19 cellular contexts compared by ENCODE assay signal in the genomic region with DNA sequence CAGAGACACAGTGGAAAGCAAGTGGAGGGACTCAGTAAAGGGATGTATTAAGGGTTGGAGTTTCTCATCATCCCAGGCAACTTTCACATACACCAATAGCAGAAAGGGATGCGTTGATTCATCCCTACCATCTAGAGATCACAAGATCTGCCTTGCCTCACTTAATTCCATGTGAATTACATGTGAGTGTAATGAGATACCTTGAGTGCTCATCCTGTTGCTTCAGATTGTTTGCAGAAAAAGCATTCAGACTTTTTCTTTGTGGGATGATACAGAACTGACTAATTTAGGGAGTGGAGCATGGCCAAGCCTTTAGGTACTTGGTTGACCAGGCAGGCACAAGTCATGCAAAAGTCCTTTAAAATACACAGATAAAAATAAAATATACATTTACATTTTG.
DNase-seq lines count a peak whose midpoint lies in the region; ATAC-seq and TF ChIP-seq lines count a peak whose summit lies in the region.
"Had no signal": no experiment of that assay in that cellular context is flagged by ENCODE, and none has a peak within 500 bp of the region (broad histone marks: within the 10 kb centered on the region; RNA-seq: fewer than 3 reads in every experiment).

No MANE protein-coding gene starts in this region.

- no peaks in the 10 kb centered on the region for H3K9me2 ChIP-seq in GM23248 (ENCODE audit: insufficient read depth)

- H3K9me3 ChIP-seq in GM23248 (ENCODE audit: low read depth): no peaks in the 10 kb centered on the region
- no peaks in the 10 kb centered on the region for H3K9me3 ChIP-seq in adipocyte (ENCODE audit: control insufficient read depth, low read length)
- H3K9me3 ChIP-seq: gastrocnemius medialis, psoas muscle, SJSA1 had no signal

- H3K4me2 ChIP-seq in GM23248 (ENCODE audit: unreplicated experiment): peak overlapping the region; percentile 50

- peaks cover 23% of the 10 kb centered on the region for H3F3A ChIP-seq in GM23248 (ENCODE audit: insufficient read depth)

- H3K27ac Mint-ChIP-seq in chondrocyte (ENCODE audit: unreplicated experiment): no peak overlapping the region
- no peak overlapping the region for H3K27ac Mint-ChIP-seq in activated naive CD4-positive, alpha-beta T cell treated with anti-CD3 and anti-CD28 coated beads, Interleukin-2, amount 50 U/mL, for 72 hours
- H3K27ac Mint-ChIP-seq: activated CD4-positive, alpha-beta memory T cell treated with anti-CD3 and anti-CD28 coated beads, Interleukin-2, amount 10 ng/mL, durations not matched to agents 7 days and 5 days; endodermal cell had no signal

- no peaks in the 10 kb centered on the region for H3K36me3 ChIP-seq in ACC112 (ENCODE audit: insufficient read depth, low read length)
- no peaks in the 10 kb centered on the region for H3K36me3 ChIP-seq in GM23248 (ENCODE audit: low read depth)
- H3K36me3 ChIP-seq in adipocyte (ENCODE audit: control insufficient read depth, insufficient read depth, low read length, severe bottlenecking): no peaks in the 10 kb centered on the region
- H3K36me3 ChIP-seq: gastrocnemius medialis, SJSA1 had no signal

- no peak for ATAC-seq in activated naive CD4-positive, alpha-beta T cell treated with anti-CD3 and anti-CD28 coated beads, Interleukin-2, amount 50 U/mL, for 72 hours
- ATAC-seq: gastrocnemius medialis, psoas muscle had no signal

- no peak overlapping the region for H3K4me3 ChIP-seq in ACC112 (ENCODE audit: low read depth, low read length)
- no peak overlapping the region for H3K4me3 ChIP-seq in GM23248
- H3K4me3 ChIP-seq in adipocyte (ENCODE audit: low read length): no peak overlapping the region
- no peak overlapping the region for H3K4me3 ChIP-seq in fibroblast of pulmonary artery (replicated peaks; ENCODE audit: low read depth, low read length)
- H3K4me3 ChIP-seq: gastrocnemius medialis, psoas muscle, SJSA1 had no signal

- peak overlapping the region; percentile 66 for H3K27ac ChIP-seq in ACC112 (ENCODE audit: low read depth, low read length)
- peak overlapping the region; percentile 77 for H3K27ac ChIP-seq in GM23248
- H3K27ac ChIP-seq: gastrocnemius medialis, psoas muscle, SJSA1 had no signal

- TF ChIP-seq CTCF in fibroblast of pulmonary artery (IDR thresholded peaks at IDR 0.05; ENCODE audit: low read length, missing control alignments): no peak
- no peak for TF ChIP-seq CTCF in chondrocyte (IDR thresholded peaks at IDR 0.05)

- WGBS in GM23248 (ENCODE audit: low coverage in 1 of 2, low lambda C conversion rate in 2 of 2, missing lambda C conversion rate in 2 of 2), 2 experiments: 35 to 40% methylated on average over 1 of the region's 1 CpG

- no peaks in the 10 kb centered on the region for H4K20me1 ChIP-seq in GM23248 (ENCODE audit: insufficient read depth)

- H3K4me3 Mint-ChIP-seq in chondrocyte (ENCODE audit: unreplicated experiment): no peak overlapping the region
- H3K4me3 Mint-ChIP-seq: activated CD4-positive, alpha-beta memory T cell treated with anti-CD3 and anti-CD28 coated beads, Interleukin-2, amount 10 ng/mL, durations not matched to agents 7 days and 5 days; endodermal cell had no signal

- no peaks in the 10 kb centered on the region for H3K4me1 Mint-ChIP-seq in chondrocyte (ENCODE audit: low read depth)
- H3K4me1 Mint-ChIP-seq: activated CD4-positive, alpha-beta memory T cell treated with anti-CD3 and anti-CD28 coated beads, Interleukin-2, amount 10 ng/mL, durations not matched to agents 7 days and 5 days; endodermal cell had no signal

- H3K9me3 Mint-ChIP-seq in chondrocyte (ENCODE audit: low read depth): no peaks in the 10 kb centered on the region
- peaks cover 0 to 5% of the 10 kb centered on the region in 2 donors for H3K9me3 Mint-ChIP-seq in activated naive CD4-positive, alpha-beta T cell treated with anti-CD3 and anti-CD28 coated beads, Interleukin-2, amount 50 U/mL, for 72 hours
- H3K9me3 Mint-ChIP-seq: endodermal cell had no signal

- in situ Hi-C loops in GM23248 (cut with MboI): no loop called here

- H3K9ac ChIP-seq in GM23248: no peak overlapping the region
- no peak overlapping the region for H3K9ac ChIP-seq in adipocyte (ENCODE audit: low read length)

- H3K36me3 Mint-ChIP-seq in chondrocyte (ENCODE audit: low read depth): no peaks in the 10 kb centered on the region
- no peaks in the 10 kb centered on the region for H3K36me3 Mint-ChIP-seq in activated naive CD4-positive, alpha-beta T cell treated with anti-CD3 and anti-CD28 coated beads, Interleukin-2, amount 50 U/mL, for 72 hours

- no peak overlapping the region for H2AFZ ChIP-seq in ACC112 (ENCODE audit: low read length, unreplicated experiment)
- no peak overlapping the region for H2AFZ ChIP-seq in GM23248

- H3K27me3 ChIP-seq in ACC112 (ENCODE audit: insufficient read depth, low read length): no peaks in the 10 kb centered on the region
- no peaks in the 10 kb centered on the region for H3K27me3 ChIP-seq in GM23248 (replicated peaks; ENCODE audit: insufficient read depth)
- no peaks in the 10 kb centered on the region for H3K27me3 ChIP-seq in adipocyte (replicated peaks; ENCODE audit: control insufficient read depth, insufficient read depth, low read length)
- H3K27me3 ChIP-seq: gastrocnemius medialis, SJSA1 had no signal

- H3K4me1 ChIP-seq in ACC112 (ENCODE audit: control insufficient read depth, insufficient read depth, low read length, unreplicated experiment) (peaks cover 14% of the 10 kb centered on the region), GM23248 (ENCODE audit: insufficient read depth) (peaks cover 22% of the 10 kb centered on the region), adipocyte (ENCODE audit: control insufficient read depth, insufficient read depth, low read length) (peaks cover 4% of the 10 kb centered on the region)
- H3K4me1 ChIP-seq: gastrocnemius medialis, psoas muscle, SJSA1 had no signal

- DNase-seq in GM23248 (peak; percentile 92), adipocyte (ENCODE audit: low read depth) (peak; percentile 27), fibroblast of pulmonary artery (ENCODE audit: low read depth) (peak; percentile 11), chondrocyte (ENCODE audit: low spot score) (no peak), NK-92 (lab: John Stamatoyannopoulos, UW; ENCODE audit: unreplicated experiment) (no peak), T1000 (lab: John Stamatoyannopoulos, UW) (no peak)
- no peak for DNase-seq in activated naive CD4-positive, alpha-beta T cell treated with anti-CD3 and anti-CD28 coated beads, Interleukin-2, amount 50 U/mL, for 72 hours (ENCODE audit: low spot score in 2 of 2)
- DNase-seq: activated CD4-positive, alpha-beta memory T cell treated with anti-CD3 and anti-CD28 coated beads, Interleukin-2, amount 10 ng/mL, durations not matched to agents 7 days and 5 days; activated naive CD4-positive, alpha-beta T cell treated with Interleukin-2 at 50 U/mL for 16 hours; aorta; endodermal cell; gastrocnemius medialis; Kasumi-1; NCI-H2171 treated with DMSO at 0.1 percent for 48 hours; NCI-H82; psoas muscle; T-helper 2 cell had no signal

- peaks cover 16% of the 10 kb centered on the region for H3K27me3 Mint-ChIP-seq in chondrocyte (ENCODE audit: low read depth)
- H3K27me3 Mint-ChIP-seq: activated CD4-positive, alpha-beta memory T cell treated with anti-CD3 and anti-CD28 coated beads, Interleukin-2, amount 10 ng/mL, durations not matched to agents 7 days and 5 days had no signal

- H3K79me2 ChIP-seq in ACC112 (ENCODE audit: control insufficient read depth, insufficient read depth, low read length, unreplicated experiment): no peaks in the 10 kb centered on the region
- no peaks in the 10 kb centered on the region for H3K79me2 ChIP-seq in GM23248 (ENCODE audit: insufficient read depth)

Comparison
In these comparisons a context has a peak if more than half of its experiments do, and no peak if none do; other contexts are left out.
1. DNase-seq: peak in GM23248 (single experiment), adipocyte (single experiment) and fibroblast of pulmonary artery (single experiment); none in chondrocyte (single experiment), activated naive CD4-positive, alpha-beta T cell treated with anti-CD3 and anti-CD28 coated beads, Interleukin-2, amount 50 U/mL, for 72 hours (0 of 2), NK-92 (single experiment) and T1000 (single experiment).